ENCODE assay signal across 9 cellular contexts in the genomic region with DNA sequence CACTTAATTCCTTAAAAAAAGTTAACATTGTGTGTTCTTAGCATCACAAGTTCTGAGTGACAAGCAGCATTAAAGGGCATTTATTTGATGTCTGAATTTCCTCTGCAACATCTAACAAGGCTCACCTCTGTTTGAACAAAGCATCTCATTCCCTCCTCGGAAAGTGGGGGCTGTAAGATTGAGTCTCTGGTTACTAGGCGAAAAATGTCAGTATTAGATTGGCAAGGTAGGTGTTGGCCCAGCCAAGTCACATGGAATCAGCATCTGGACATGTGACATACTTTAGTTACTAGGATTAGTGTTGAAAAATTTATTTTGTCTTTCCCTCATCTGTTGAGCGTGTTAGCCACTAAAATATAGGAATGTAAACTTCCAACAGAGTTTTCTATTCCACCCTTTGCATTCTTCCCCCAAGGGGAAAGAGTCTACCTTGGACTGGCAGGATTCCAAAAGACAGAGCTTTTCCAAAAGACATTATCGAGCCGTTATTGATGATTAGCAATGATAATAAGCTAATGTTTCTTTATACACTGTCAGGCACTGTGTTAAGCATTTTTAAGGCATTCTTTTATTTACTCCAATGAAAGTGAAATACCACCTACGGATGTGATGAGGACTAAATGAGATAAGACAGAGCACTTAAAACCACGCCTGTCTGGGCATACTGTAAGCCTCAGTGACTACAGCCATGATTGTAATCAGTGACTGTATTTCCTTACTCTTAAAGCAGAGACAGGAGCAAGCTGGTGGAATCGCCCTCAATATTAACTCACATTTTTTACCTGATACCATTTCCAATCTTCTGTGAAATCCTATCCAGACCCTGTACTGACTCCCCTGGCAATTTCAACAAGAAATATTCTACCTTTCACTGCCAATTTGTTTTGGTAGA.
A peak's percentile ranks its signal among the peaks of the same experiment; 100 is the strongest.
DNase-seq lines count a peak whose midpoint lies in the region; ATAC-seq, FAIRE-seq and TF ChIP-seq lines count a peak whose summit lies in the region.
"Had no signal": no experiment of that assay in that cellular context is flagged by ENCODE, and none has a peak within 500 bp of the region (broad histone marks: within the 10 kb centered on the region; RNA-seq: fewer than 3 reads in every experiment).

No MANE protein-coding gene starts in this region.

- intact Hi-C loops in mucosa of descending colon (cut with DNase I, micrococcal nuclease) = no loop called here
- intact Hi-C loops in esophagus muscularis mucosa (cut with DNase I) = no loop called here

- WGBS in esophagus muscularis mucosa = 78% methylated on average over 8 of the region's 8 CpGs

- peaks cover 4% of the 10 kb centered on the region for H3K36me3 Mint-ChIP-seq in activated CD8-positive, alpha-beta T cell treated with anti-CD3 and anti-CD28 coated beads, Interleukin-2, amount 10 ng/mL, durations not matched to agents 7 days and 5 days (ENCODE audit: low read depth)

- CTCF ChIA-PET in activated CD8-positive, alpha-beta T cell treated with anti-CD3 and anti-CD28 coated beads, Interleukin-2, amount 10 ng/mL, durations not matched to agents 7 days and 5 days (lab: Charles Lee) = interaction anchor here (1.4 kb wide), 1 partner anchor 9 kb away, joined by 3 read pairs; no protein-coding TSS in a partner anchor

- peak; percentile 87 for FAIRE-seq in GM12891 (lab: Jason Lieb, UNC)

- TF ChIP-seq CTCF in mucosa of descending colon (IDR thresholded peaks at IDR 0.05) = no peak
- no peak for TF ChIP-seq CTCF in esophagus muscularis mucosa (IDR thresholded peaks at IDR 0.05)

- ATAC-seq in HG02678 (IDR thresholded peaks at IDR 0.05; ENCODE audit: unreplicated experiment) (peak; percentile 59), mucosa of descending colon (peak; percentile 92), HG03025 (IDR thresholded peaks at IDR 0.05; ENCODE audit: low FRiP score, unreplicated experiment) (no peak), GM19351 (IDR thresholded peaks at IDR 0.05; ENCODE audit: unreplicated experiment) (no peak)
- ATAC-seq in activated CD8-positive, alpha-beta T cell treated with anti-CD3 and anti-CD28 coated beads, Interleukin-2, amount 10 ng/mL, durations not matched to agents 7 days and 5 days = peak; percentile 47

- no peak overlapping the region for H3K27ac Mint-ChIP-seq in activated CD8-positive, alpha-beta T cell treated with anti-CD3 and anti-CD28 coated beads, Interleukin-2, amount 10 ng/mL, durations not matched to agents 7 days and 5 days

- H3K27me3 ChIP-seq in esophagus muscularis mucosa = no peaks in the 10 kb centered on the region

- H3K36me3 ChIP-seq in mucosa of descending colon (ENCODE audit: low read depth) (no peaks in the 10 kb centered on the region), esophagus muscularis mucosa (no peaks in the 10 kb centered on the region)

- no peak overlapping the region for H3K4me3 Mint-ChIP-seq in activated CD8-positive, alpha-beta T cell treated with anti-CD3 and anti-CD28 coated beads, Interleukin-2, amount 10 ng/mL, durations not matched to agents 7 days and 5 days

- peaks cover 4% of the 10 kb centered on the region for H3K9me3 Mint-ChIP-seq in activated CD8-positive, alpha-beta T cell treated with anti-CD3 and anti-CD28 coated beads, Interleukin-2, amount 10 ng/mL, durations not matched to agents 7 days and 5 days (ENCODE audit: insufficient read depth)

- H3K4me1 Mint-ChIP-seq in activated CD8-positive, alpha-beta T cell treated with anti-CD3 and anti-CD28 coated beads, Interleukin-2, amount 10 ng/mL, durations not matched to agents 7 days and 5 days (ENCODE audit: low read depth) = peaks cover 11% of the 10 kb centered on the region

- H3K27ac ChIP-seq in esophagus muscularis mucosa (replicated peaks in 1 of 4) = no peak overlapping the region

- no peaks in the 10 kb centered on the region for H3K27me3 Mint-ChIP-seq in activated CD8-positive, alpha-beta T cell treated with anti-CD3 and anti-CD28 coated beads, Interleukin-2, amount 10 ng/mL, durations not matched to agents 7 days and 5 days (ENCODE audit: low read depth)

- H3K4me3 ChIP-seq in mucosa of descending colon = no peak overlapping the region
- H3K4me3 ChIP-seq in esophagus muscularis mucosa = no peak overlapping the region

- no peak for DNase-seq in GM12891 (ENCODE audit: insufficient read length, low spot score)
- no peak for DNase-seq in activated CD8-positive, alpha-beta T cell treated with anti-CD3 and anti-CD28 coated beads, Interleukin-2, amount 10 ng/mL, durations not matched to agents 7 days and 5 days
- no peak for DNase-seq in mucosa of descending colon
- no peak for DNase-seq in iPS-NIHi7 (ENCODE audit: extremely low spot score)
- no peak for DNase-seq in esophagus muscularis mucosa (ENCODE audit: extremely low spot score)
- DNase-seq: NCI-H524 treated with DMSO at 0.1 percent for 48 hours had no signal

- H3K4me1 ChIP-seq in mucosa of descending colon (ENCODE audit: low read depth) = peaks cover 10% of the 10 kb centered on the region
- no peaks in the 10 kb centered on the region for H3K4me1 ChIP-seq in esophagus muscularis mucosa

- POLR2A ChIA-PET in activated CD8-positive, alpha-beta T cell treated with anti-CD3 and anti-CD28 coated beads, Interleukin-2, amount 10 ng/mL, durations not matched to agents 7 days and 5 days (lab: Charles Lee) = no interaction called here

- TF ChIP-seq POLR2A in GM12891 (IDR thresholded peaks at IDR 0.05; ENCODE audit: low read depth, low read length) (no peak), esophagus muscularis mucosa (IDR thresholded peaks at IDR 0.05; ENCODE audit: low read depth) (no peak)

- no peak for TF ChIP-seq EP300 in esophagus muscularis mucosa (IDR thresholded peaks at IDR 0.05)

- no peaks in the 10 kb centered on the region for H3K9me3 ChIP-seq in mucosa of descending colon
- no peaks in the 10 kb centered on the region for H3K9me3 ChIP-seq in esophagus muscularis mucosa

TF ChIP-seq in GM12891, 5 proteins besides CTCF, POLR2A, EP300 and RAD21:
- TF ChIP-seq PAX5 (IDR thresholded peaks at IDR 0.05; ENCODE audit: insufficient read depth, low read length, severe bottlenecking) = no peak

Comparison
In these comparisons a context has a peak if more than half of its experiments do, and no peak if none do; other contexts are left out.
1. ATAC-seq: peak in HG02678 (single experiment), activated CD8-positive, alpha-beta T cell treated with anti-CD3 and anti-CD28 coated beads, Interleukin-2, amount 10 ng/mL, durations not matched to agents 7 days and 5 days (single experiment) and mucosa of descending colon (single experiment); none in HG03025 (single experiment) and GM19351 (single experiment).